In genomic region chr5:144122081-144122480, GRCh38 we compare ENCODE assay signal across 22 cellular contexts. TPM values are rescaled to one million over a fixed set of nuclear protein-coding genes. Genes with fewer than 3 reads are reported as not detected.
DNase-seq lines count a peak whose midpoint lies in the region; ATAC-seq and TF ChIP-seq lines count a peak whose summit lies in the region.
"Had no signal": no experiment of that assay in that cellular context is flagged by ENCODE, and none has a peak within 500 bp of the region (broad histone marks: within the 10 kb centered on the region; RNA-seq: fewer than 3 reads in every experiment).

No MANE protein-coding gene starts in this region.

- CTCF ChIA-PET in SK-N-SH (lab: Yijun Ruan, JAX) = interaction anchor here (1.3 to 3.5 kb wide), 2 partner anchors 11 to 20 kb away, joined by 4 to 12 read pairs; no protein-coding TSS in a partner anchor

- no peak overlapping the region for H3K4me2 ChIP-seq in SK-N-SH
- no peak overlapping the region for H3K4me2 ChIP-seq in neural progenitor cell
- H3K4me2 ChIP-seq: A549, BLaER1 had no signal

- H3F3A ChIP-seq in SK-N-SH (replicated peaks; ENCODE audit: insufficient read depth) (peaks cover 5% of the 10 kb centered on the region), neural progenitor cell (ENCODE audit: low read depth) (no peaks in the 10 kb centered on the region)

- H3K9ac ChIP-seq in SK-N-SH (no peak overlapping the region), neural progenitor cell (no peak overlapping the region)
- H3K9ac ChIP-seq: BLaER1 had no signal

- H3K27ac ChIP-seq in SK-N-SH (ENCODE audit: low read depth in 2 of 2, low read length in 1 of 2) (peak overlapping the region in 1 of 2 experiments; percentile 9; a peak in 1 of 4 replicates), neural progenitor cell (no peak overlapping the region)
- H3K27ac ChIP-seq: 22Rv1, A549, BLaER1 had no signal

- 0 out of 2 replicates have a peak overlapping the region, but pooled peaks have one; percentile 14 for H2AFZ ChIP-seq in SK-N-SH (ENCODE audit: low read depth)
- no peak overlapping the region for H2AFZ ChIP-seq in neural progenitor cell (replicated peaks)

- no peak overlapping the region for H3K4me3 Mint-ChIP-seq in neural progenitor cell
- H3K4me3 Mint-ChIP-seq: CD14-positive monocyte; CD4-positive, alpha-beta memory T cell; IgD-negative memory B cell had no signal

- H3K4me3 ChIP-seq in SK-N-SH (ENCODE audit: low read depth in 2 of 2, low read length in 1 of 2) = no peak overlapping the region
- H3K4me3 ChIP-seq in neural progenitor cell = no peak overlapping the region
- H3K4me3 ChIP-seq: A549, BLaER1 had no signal

- peak overlapping the region; percentile 60 for H3K27ac Mint-ChIP-seq in neural progenitor cell
- H3K27ac Mint-ChIP-seq: CD14-positive monocyte; CD4-positive, alpha-beta memory T cell; IgD-negative memory B cell had no signal

- 70% methylated on average over 2 of the region's 2 CpGs for WGBS in SK-N-SH (ENCODE audit: low lambda C conversion rate)

- H3K36me3 ChIP-seq in SK-N-SH (replicated peaks in 1 of 2; ENCODE audit: control insufficient read depth in 1 of 2, insufficient read depth in 2 of 2, low read length in 1 of 2) (no peaks in the 10 kb centered on the region), neural progenitor cell (no peaks in the 10 kb centered on the region)
- H3K36me3 ChIP-seq: BLaER1 had no signal

- no peaks in the 10 kb centered on the region for H3K9me2 ChIP-seq in SK-N-SH

- H3K9me3 ChIP-seq in SK-N-SH = no peaks in the 10 kb centered on the region
- no peaks in the 10 kb centered on the region for H3K9me3 ChIP-seq in neural progenitor cell (ENCODE audit: low read depth)
- H3K9me3 ChIP-seq: A549 had no signal

- H3K4me1 ChIP-seq in SK-N-SH (ENCODE audit: control insufficient read depth in 1 of 2, insufficient read depth in 2 of 2, low read depth in 1 of 2, low read length in 1 of 2) (peaks cover 4 to 9% of the 10 kb centered on the region in 2 experiments; a peak in 3 of 4 replicates), neural progenitor cell (no peaks in the 10 kb centered on the region)
- H3K4me1 ChIP-seq: A549, BLaER1 had no signal

- H3K27me3 ChIP-seq in SK-N-SH (ENCODE audit: insufficient read depth) = no peaks in the 10 kb centered on the region
- no peaks in the 10 kb centered on the region for H3K27me3 ChIP-seq in neural progenitor cell
- H3K27me3 ChIP-seq: BLaER1 had no signal

- no peak for DNase-seq in SK-N-SH
- DNase-seq in NCI-H82 treated with DMSO at 0.1 percent for 48 hours (lab: John Stamatoyannopoulos, UW; ENCODE audit: unreplicated experiment) = peak; percentile 77
- peak; percentile 17 for DNase-seq in astrocyte of the hippocampus (ENCODE audit: low read depth, low spot score)
- DNase-seq in neural progenitor cell (ENCODE audit: low spot score) = no peak
- DNase-seq: AML-193; CD4-positive, alpha-beta memory T cell; DMS 273 treated with DMSO at 0.1 percent for 48 hours; DMS53; DND-41; EL; KBM-7 had no signal

- no peak for TF ChIP-seq EP300 in SK-N-SH (IDR thresholded peaks at IDR 0.05; ENCODE audit: borderline replicate concordance in 1 of 2, low read depth in 1 of 2, low read length in 1 of 2)

- H3K36me3 Mint-ChIP-seq in neural progenitor cell = no peaks in the 10 kb centered on the region
- H3K36me3 Mint-ChIP-seq: CD14-positive monocyte; CD4-positive, alpha-beta memory T cell; IgD-negative memory B cell had no signal

- H3K9me3 Mint-ChIP-seq in neural progenitor cell = peaks cover 3% of the 10 kb centered on the region

- peaks cover 5% of the 10 kb centered on the region for H3K27me3 Mint-ChIP-seq in neural progenitor cell (ENCODE audit: insufficient read depth, low read depth)
- H3K27me3 Mint-ChIP-seq: CD4-positive, alpha-beta memory T cell; IgD-negative memory B cell had no signal

- H3K79me2 ChIP-seq in SK-N-SH (ENCODE audit: insufficient read depth) = no peaks in the 10 kb centered on the region
- H3K79me2 ChIP-seq in neural progenitor cell (ENCODE audit: low read depth) = no peaks in the 10 kb centered on the region

- H4K20me1 ChIP-seq in SK-N-SH (ENCODE audit: insufficient read depth) (no peaks in the 10 kb centered on the region), neural progenitor cell (ENCODE audit: low read depth) (no peaks in the 10 kb centered on the region)
- H4K20me1 ChIP-seq: BLaER1 had no signal

- peaks cover 15% of the 10 kb centered on the region for H3K4me1 Mint-ChIP-seq in neural progenitor cell
- H3K4me1 Mint-ChIP-seq: CD14-positive monocyte; CD4-positive, alpha-beta memory T cell; IgD-negative memory B cell had no signal

- no peak for ATAC-seq in SK-N-SH treated with all-trans-retinoic acid at 6 μM for 48 hours
- no peak for ATAC-seq in HG03175 (IDR thresholded peaks at IDR 0.05; ENCODE audit: unreplicated experiment)
- no peak for ATAC-seq in GM19351 (IDR thresholded peaks at IDR 0.05; ENCODE audit: unreplicated experiment)
- ATAC-seq in GM19328 (IDR thresholded peaks at IDR 0.05; ENCODE audit: unreplicated experiment) = no peak
- ATAC-seq: A549, HepG2 had no signal

- TF ChIP-seq CTCF in SK-N-SH (IDR thresholded peaks at IDR 0.05) (no peak), neural progenitor cell (IDR thresholded peaks at IDR 0.05) (no peak)

- POLR2A ChIA-PET in SK-N-SH (lab: Yijun Ruan, JAX) = no interaction called here

- no peak for TF ChIP-seq RAD21 in SK-N-SH (IDR thresholded peaks at IDR 0.05; ENCODE audit: low read length)

TF ChIP-seq in SK-N-SH, 30 proteins besides CTCF, POLR2A, EP300 and RAD21 (continues in another document):
- TF ChIP-seq GATA2 (CRISPR knock-in tag; IDR thresholded peaks at IDR 0.05) = no peak
- TF ChIP-seq FOXM1 (IDR thresholded peaks at IDR 0.05; ENCODE audit: low read depth) = no peak
- no peak for TF ChIP-seq SMC3 (IDR thresholded peaks at IDR 0.05; ENCODE audit: low read depth, low read length)
- TF ChIP-seq USF1 (IDR thresholded peaks at IDR 0.05; ENCODE audit: borderline replicate concordance, low read depth) = no peak
- TF ChIP-seq TCF12 (IDR thresholded peaks at IDR 0.05) = no peak
- no peak for TF ChIP-seq YY1 (IDR thresholded peaks at IDR 0.05; ENCODE audit: low read depth)
- TF ChIP-seq, protein P1, sequence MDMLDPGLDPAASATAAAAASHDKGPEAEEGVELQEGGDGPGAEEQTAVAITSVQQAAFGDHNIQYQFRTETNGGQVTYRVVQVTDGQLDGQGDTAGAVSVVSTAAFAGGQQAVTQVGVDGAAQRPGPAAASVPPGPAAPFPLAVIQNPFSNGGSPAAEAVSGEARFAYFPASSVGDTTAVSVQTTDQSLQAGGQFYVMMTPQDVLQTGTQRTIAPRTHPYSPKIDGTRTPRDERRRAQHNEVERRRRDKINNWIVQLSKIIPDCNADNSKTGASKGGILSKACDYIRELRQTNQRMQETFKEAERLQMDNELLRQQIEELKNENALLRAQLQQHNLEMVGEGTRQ (IDR thresholded peaks at IDR 0.05; ENCODE audit: borderline replicate concordance, low read depth, low read length) = no peak

TF ChIP-seq in SK-N-SH treated with all-trans-retinoic acid at 6 μM for 48 hours, 23 proteins besides CTCF, POLR2A, EP300 and RAD21:
- TF ChIP-seq POU6F1 (CRISPR knock-in tag; IDR thresholded peaks at IDR 0.05; ENCODE audit: borderline replicate concordance, low read depth) = no peak
- no peak for TF ChIP-seq ZNF70 (CRISPR knock-in tag; IDR thresholded peaks at IDR 0.05)
- TF ChIP-seq TCF4 (CRISPR knock-in tag; IDR thresholded peaks at IDR 0.05; ENCODE audit: borderline replicate concordance) = no peak
- no peak for TF ChIP-seq GLIS3 (CRISPR knock-in tag; IDR thresholded peaks at IDR 0.05)
- no peak for TF ChIP-seq ARNTL (CRISPR knock-in tag; IDR thresholded peaks at IDR 0.05; ENCODE audit: borderline replicate concordance, low read depth)

RNA-seq across cellular contexts. Expression of gene YIPF5, which starts 48.4 kb away (rescaled TPM):
- 36.2 and 61.1 TPM in 2 replicates for polyA plus RNA-seq in SK-N-SH (2012; rRNA removed)
- 40.3 and 50.0 TPM in 2 replicates for polyA plus RNA-seq in SK-N-SH (2012; cell fraction: cytosol; rRNA removed)
- 14.7 and 32.1 TPM in 2 replicates for polyA plus RNA-seq in SK-N-SH (2012; cell fraction: nucleus; rRNA removed)
- 48.3 and 65.6 TPM in 2 replicates for total RNA-seq in neural progenitor cell (ENCODE audit: low replicate concordance)

RNA-seq across cellular contexts. Expression of gene KCTD16, which starts 48.6 kb away (rescaled TPM):
- polyA plus RNA-seq in SK-N-SH (2012; rRNA removed) = 0.03 and 0.08 TPM in 2 replicates
- polyA plus RNA-seq in SK-N-SH (2012; cell fraction: cytosol; rRNA removed) = 0.05 and 0.08 TPM in 2 replicates
- polyA plus RNA-seq in SK-N-SH (2012; cell fraction: nucleus; rRNA removed) = 0.06 and 0.11 TPM in 2 replicates
- 1.1 and 1.6 TPM in 2 replicates for total RNA-seq in neural progenitor cell (ENCODE audit: low replicate concordance)
- total RNA-seq: G401 had no signal
- polyA plus RNA-seq: CD14-positive monocyte, IgD-negative memory B cell had no signal

Comparison
In these comparisons a context has a peak if more than half of its experiments do, and no peak if none do; other contexts are left out.
1. DNase-seq: peak in NCI-H82 treated with DMSO at 0.1 percent for 48 hours (single experiment) and astrocyte of the hippocampus (single experiment); none in SK-N-SH (single experiment) and neural progenitor cell (single experiment).